29 cellular contexts compared by ENCODE assay signal in the genomic region with DNA sequence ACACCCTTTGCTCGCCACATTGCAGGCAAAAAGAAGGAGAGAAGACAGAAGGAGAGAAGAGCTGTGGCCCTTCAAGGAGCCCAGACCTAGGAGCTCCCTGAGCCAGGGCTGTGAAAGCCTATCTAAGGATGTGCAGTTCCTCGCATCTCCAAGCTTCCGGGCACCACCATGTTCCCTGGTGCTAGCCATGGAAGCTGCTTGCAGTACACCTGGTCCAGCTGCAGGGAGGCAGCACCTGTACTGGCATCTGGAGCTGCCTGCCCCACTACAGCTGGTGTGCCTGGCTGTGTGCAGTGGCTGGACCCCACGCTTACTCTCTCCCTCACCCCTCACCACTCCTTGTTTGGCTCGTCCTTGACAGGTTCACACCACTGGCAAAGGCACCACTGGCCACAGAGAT.
"Had no signal": no experiment of that assay in that cellular context is flagged by ENCODE, and none has a peak within 500 bp of the region (broad histone marks: within the 10 kb centered on the region; RNA-seq: fewer than 3 reads in every experiment).

No MANE protein-coding gene starts in this region.

- H3K9ac ChIP-seq: neural progenitor cell had no signal

- H3K4me3 Mint-ChIP-seq: immature natural killer cell; naive thymus-derived CD8-positive, alpha-beta T cell; neural progenitor cell; stimulated activated effector memory CD8-positive, alpha-beta T cell treated with anti-CD3 and anti-CD28 coated beads, Interleukin-12 subunit alpha, Interleukin-12 subunit beta, amount 100 ng/mL, for 72 hours had no signal

- H3K9me3 ChIP-seq: lower lobe of right lung, prostate gland, right atrium auricular region, testis, tibial artery, vagina had no signal

- ATAC-seq: heart right ventricle; left ventricle myocardium superior; naive thymus-derived CD8-positive, alpha-beta T cell had no signal

- H3K36me3 Mint-ChIP-seq: immature natural killer cell; naive thymus-derived CD8-positive, alpha-beta T cell; neural progenitor cell; stimulated activated effector memory CD8-positive, alpha-beta T cell treated with anti-CD3 and anti-CD28 coated beads, Interleukin-12 subunit alpha, Interleukin-12 subunit beta, amount 100 ng/mL, for 72 hours had no signal

- H3K27me3 ChIP-seq: esophagus squamous epithelium, heart right ventricle, neural progenitor cell, right atrium auricular region, testis, tibial artery, vagina had no signal

- H3K27me3 Mint-ChIP-seq: naive thymus-derived CD8-positive, alpha-beta T cell had no signal

- H3K4me1 ChIP-seq: esophagus squamous epithelium, heart right ventricle, lower lobe of right lung, neural progenitor cell, prostate gland, right atrium auricular region, testis, tibial artery, vagina had no signal

- H3K27ac ChIP-seq: coronary artery, esophagus squamous epithelium, heart right ventricle, lower lobe of right lung, neural progenitor cell, prostate gland, right atrium auricular region, testis, tibial artery, vagina had no signal

- H3K27ac Mint-ChIP-seq: immature natural killer cell; naive thymus-derived CD8-positive, alpha-beta T cell; neural progenitor cell; stimulated activated effector memory CD8-positive, alpha-beta T cell treated with anti-CD3 and anti-CD28 coated beads, Interleukin-12 subunit alpha, Interleukin-12 subunit beta, amount 100 ng/mL, for 72 hours had no signal

- DNase-seq: dermis blood vessel endothelial cell; effector memory CD4-positive, alpha-beta T cell; erythroblast; esophagus squamous epithelium; foreskin melanocyte; glutamatergic neuron; heart right ventricle; hippocampal formation; immature natural killer cell; islet precursor cell; left ventricle myocardium superior; lower lobe of right lung; naive thymus-derived CD8-positive, alpha-beta T cell; nucleus accumbens; stimulated activated CD4-positive, alpha-beta T cell treated with anti-CD3 and anti-CD28 coated beads, Interleukin-12 subunit alpha, Interleukin-12 subunit beta, amount 100 ng/mL, for 4 hours; stimulated activated CD4-positive, alpha-beta T cell treated with anti-CD3 and anti-CD28 coated beads, Interleukin-1b, Interleukin-23, amount 100 ng/mL, for 48 hours; stimulated activated CD4-positive, alpha-beta T cell treated with anti-CD3 and anti-CD28 coated beads, Interleukin-4, amount 100 ng/mL, for 1 hour; stimulated activated naive CD8-positive, alpha-beta T cell treated with anti-CD3 and anti-CD28 coated beads, Interleukin-15, Interleukin-2, amounts not matched to agents 100 U/mL and 50 U/mL, for 24 hours; substantia nigra; testis; tibial artery had no signal

- H3K4me3 ChIP-seq: coronary artery, esophagus squamous epithelium, heart right ventricle, lower lobe of right lung, neural progenitor cell, prostate gland, right atrium auricular region, smooth muscle cell, testis, tibial artery, vagina had no signal

- FAIRE-seq: endometrium had no signal

- H3K36me3 ChIP-seq: esophagus squamous epithelium, heart right ventricle, lower lobe of right lung, neural progenitor cell, prostate gland, right atrium auricular region, tibial artery, vagina had no signal

- H3K4me1 Mint-ChIP-seq: immature natural killer cell; naive thymus-derived CD8-positive, alpha-beta T cell; stimulated activated effector memory CD8-positive, alpha-beta T cell treated with anti-CD3 and anti-CD28 coated beads, Interleukin-12 subunit alpha, Interleukin-12 subunit beta, amount 100 ng/mL, for 72 hours had no signal
